In the genomic region with DNA sequence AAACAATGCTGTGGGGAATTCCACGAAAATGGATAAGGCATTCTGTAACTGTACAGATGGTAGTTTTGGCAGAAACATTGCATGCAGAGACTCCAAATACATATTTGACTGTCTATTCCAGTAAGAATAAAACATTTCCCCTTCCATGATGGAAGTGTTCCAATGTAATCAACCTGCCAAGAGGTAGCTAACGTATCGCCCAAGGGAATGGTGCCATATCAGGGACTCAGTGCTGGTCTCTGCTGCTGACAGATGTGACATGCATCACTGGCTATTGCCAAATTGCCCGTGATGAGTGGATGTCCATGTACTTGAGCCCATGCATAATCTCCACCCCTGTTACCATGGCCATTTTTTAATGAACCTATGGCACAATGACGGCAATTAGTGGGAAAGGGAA, we compare ENCODE assay signal across 15 cellular contexts.
A peak's percentile ranks its signal among the peaks of the same experiment; 100 is the strongest.
DNase-seq lines count a peak whose midpoint lies in the region; ATAC-seq, FAIRE-seq and TF ChIP-seq lines count a peak whose summit lies in the region.
"Had no signal": no experiment of that assay in that cellular context is flagged by ENCODE, and none has a peak within 500 bp of the region (broad histone marks: within the 10 kb centered on the region; RNA-seq: fewer than 3 reads in every experiment).

No MANE protein-coding gene starts in this region.

- ATAC-seq in GM21360 (IDR thresholded peaks at IDR 0.05; ENCODE audit: unreplicated experiment): no peak
- no peak for ATAC-seq in GM19452 (IDR thresholded peaks at IDR 0.05; ENCODE audit: unreplicated experiment)
- ATAC-seq: SK-N-SH treated with all-trans-retinoic acid at 6 μM for 48 hours had no signal

- DNase-seq in NCI-H2196 treated with DMSO at 0.1 percent for 48 hours (lab: John Stamatoyannopoulos, UW; ENCODE audit: unreplicated experiment) (peak; percentile 4), NCI-H2196 (lab: John Stamatoyannopoulos, UW; ENCODE audit: unreplicated experiment) (no peak), GM12891 (ENCODE audit: insufficient read length, low spot score) (no peak), NCI-H446 (lab: John Stamatoyannopoulos, UW) (peak; percentile 89 to 97), AG20443 (ENCODE audit: low spot score) (no peak)
- DNase-seq: IMR-90, MM.1S, NCI-H1436, NCI-H510A, SHP77 treated with DMSO at 0.1 percent for 48 hours had no signal

- FAIRE-seq in GM12891 (lab: Jason Lieb, UNC) (peak; percentile 20), islet of Langerhans (lab: Jason Lieb, UNC) (peak; percentile 93)
- FAIRE-seq: RCC 7860 had no signal

- TF ChIP-seq POLR2A in GM12891 (IDR thresholded peaks at IDR 0.05; ENCODE audit: low read depth, low read length): no peak

TF ChIP-seq in GM12891, 5 proteins besides CTCF, POLR2A, EP300 and RAD21:
- no peak for TF ChIP-seq TAF1 (IDR thresholded peaks at IDR 0.05; ENCODE audit: low read depth, low read length)
- no peak for TF ChIP-seq SPI1 (IDR thresholded peaks at IDR 0.05; ENCODE audit: low read depth, low read length)
- TF ChIP-seq POLR2AphosphoS5 (IDR thresholded peaks at IDR 0.05; ENCODE audit: low read depth, low read length): no peak
- no peak for TF ChIP-seq POU2F2 (IDR thresholded peaks at IDR 0.05; ENCODE audit: low read depth, low read length)
- TF ChIP-seq PAX5 (IDR thresholded peaks at IDR 0.05; ENCODE audit: insufficient read depth, low read length, severe bottlenecking): no peak

Comparison
In these comparisons a context has a peak if more than half of its experiments do, and no peak if none do; other contexts are left out.
1. DNase-seq: peak in NCI-H2196 treated with DMSO at 0.1 percent for 48 hours (single experiment) and NCI-H446 (2 of 2); none in NCI-H2196 (single experiment), GM12891 (single experiment) and AG20443 (single experiment).